ENCODE assay signal across 2 cellular contexts in the genomic region with DNA sequence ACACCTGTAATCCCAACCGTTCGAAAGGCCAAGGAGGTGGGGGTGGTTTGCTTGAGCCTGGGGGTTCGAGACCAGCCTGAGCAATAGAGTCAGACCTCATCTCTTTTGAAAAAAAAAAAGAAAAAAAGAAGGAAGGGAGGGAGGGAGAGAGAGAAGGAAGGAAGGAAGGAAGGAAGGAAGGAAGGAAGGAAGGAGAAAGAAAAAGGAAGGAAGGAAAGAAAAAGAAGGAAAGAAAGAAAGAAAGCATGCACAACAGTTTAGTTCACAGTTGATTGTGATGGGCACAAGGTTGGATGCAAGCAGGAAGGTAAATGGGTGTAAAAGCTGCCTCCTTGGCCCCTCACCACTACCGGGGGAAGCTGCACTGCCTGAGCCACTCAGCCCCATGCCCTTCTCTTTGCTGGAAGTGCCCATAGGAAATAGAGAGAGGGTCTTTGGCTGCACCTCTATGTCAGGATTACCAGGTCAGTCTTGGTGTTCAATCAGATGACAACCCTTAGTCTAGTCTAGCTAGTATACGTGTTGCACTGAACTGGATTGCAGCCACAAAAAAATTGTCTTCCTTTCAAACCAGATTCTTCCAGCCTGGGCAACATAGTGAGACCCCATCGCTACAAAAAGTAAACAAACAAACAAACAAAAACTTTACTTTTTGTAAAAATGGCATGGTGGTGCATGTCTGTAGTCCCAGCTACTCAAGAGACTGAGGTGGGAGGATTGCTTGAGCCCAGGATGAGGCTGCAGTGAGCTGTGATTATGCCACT.
TF ChIP-seq lines count a peak whose summit lies in the region.

No MANE protein-coding gene starts in this region.

TF ChIP-seq in IMR-90, 13 proteins besides CTCF, POLR2A, EP300 and RAD21:
- no peak for TF ChIP-seq ELK1 (IDR thresholded peaks at IDR 0.05; ENCODE audit: borderline replicate concordance, low read depth, low read length)
- TF ChIP-seq CEBPB (IDR thresholded peaks at IDR 0.05; ENCODE audit: low read depth, low read length): no peak
- TF ChIP-seq MXI1 (IDR thresholded peaks at IDR 0.05; ENCODE audit: borderline replicate concordance, low read depth, low read length): no peak
- no peak for TF ChIP-seq RCOR1 (IDR thresholded peaks at IDR 0.05; ENCODE audit: insufficient replicate concordance, low read length)
- TF ChIP-seq SMC3 (IDR thresholded peaks at IDR 0.05; ENCODE audit: low read depth, low read length): no peak
- TF ChIP-seq CHD1 (IDR thresholded peaks at IDR 0.05; ENCODE audit: low read depth, low read length): no peak
- TF ChIP-seq RFX5 (IDR thresholded peaks at IDR 0.05; ENCODE audit: low read depth, low read length): no peak
- TF ChIP-seq BHLHE40 (IDR thresholded peaks at IDR 0.05; ENCODE audit: low read depth, low read length): no peak
- TF ChIP-seq MAFK (IDR thresholded peaks at IDR 0.05; ENCODE audit: low read depth, low read length): no peak
- TF ChIP-seq FOS (IDR thresholded peaks at IDR 0.05; ENCODE audit: low read depth, low read length): no peak
- TF ChIP-seq MAZ (IDR thresholded peaks at IDR 0.05; ENCODE audit: borderline replicate concordance, low read depth, low read length): no peak
- no peak for TF ChIP-seq NFE2L2 (IDR thresholded peaks at IDR 0.05; ENCODE audit: low read depth, low read length)
- TF ChIP-seq, protein P1, sequence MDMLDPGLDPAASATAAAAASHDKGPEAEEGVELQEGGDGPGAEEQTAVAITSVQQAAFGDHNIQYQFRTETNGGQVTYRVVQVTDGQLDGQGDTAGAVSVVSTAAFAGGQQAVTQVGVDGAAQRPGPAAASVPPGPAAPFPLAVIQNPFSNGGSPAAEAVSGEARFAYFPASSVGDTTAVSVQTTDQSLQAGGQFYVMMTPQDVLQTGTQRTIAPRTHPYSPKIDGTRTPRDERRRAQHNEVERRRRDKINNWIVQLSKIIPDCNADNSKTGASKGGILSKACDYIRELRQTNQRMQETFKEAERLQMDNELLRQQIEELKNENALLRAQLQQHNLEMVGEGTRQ (IDR thresholded peaks at IDR 0.05; ENCODE audit: low read depth, low read length): no peak
TF ChIP-seq in IMR-90: peak in this region for 0.

TF ChIP-seq in liver, 16 proteins besides CTCF, POLR2A, EP300 and RAD21:
- TF ChIP-seq RXRA (IDR thresholded peaks at IDR 0.05): no peak
- TF ChIP-seq YY1 (IDR thresholded peaks at IDR 0.05): no peak
- TF ChIP-seq, protein P2, sequence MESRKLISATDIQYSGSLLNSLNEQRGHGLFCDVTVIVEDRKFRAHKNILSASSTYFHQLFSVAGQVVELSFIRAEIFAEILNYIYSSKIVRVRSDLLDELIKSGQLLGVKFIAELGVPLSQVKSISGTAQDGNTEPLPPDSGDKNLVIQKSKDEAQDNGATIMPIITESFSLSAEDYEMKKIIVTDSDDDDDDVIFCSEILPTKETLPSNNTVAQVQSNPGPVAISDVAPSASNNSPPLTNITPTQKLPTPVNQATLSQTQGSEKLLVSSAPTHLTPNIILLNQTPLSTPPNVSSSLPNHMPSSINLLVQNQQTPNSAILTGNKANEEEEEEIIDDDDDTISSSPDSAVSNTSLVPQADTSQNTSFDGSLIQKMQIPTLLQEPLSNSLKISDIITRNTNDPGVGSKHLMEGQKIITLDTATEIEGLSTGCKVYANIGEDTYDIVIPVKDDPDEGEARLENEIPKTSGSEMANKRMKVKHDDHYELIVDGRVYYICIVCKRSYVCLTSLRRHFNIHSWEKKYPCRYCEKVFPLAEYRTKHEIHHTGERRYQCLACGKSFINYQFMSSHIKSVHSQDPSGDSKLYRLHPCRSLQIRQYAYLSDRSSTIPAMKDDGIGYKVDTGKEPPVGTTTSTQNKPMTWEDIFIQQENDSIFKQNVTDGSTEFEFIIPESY (IDR thresholded peaks at IDR 0.05): no peak
- no peak for TF ChIP-seq TAF1 (conservative IDR thresholded peaks at IDR 0.05)
- TF ChIP-seq, protein P3, sequence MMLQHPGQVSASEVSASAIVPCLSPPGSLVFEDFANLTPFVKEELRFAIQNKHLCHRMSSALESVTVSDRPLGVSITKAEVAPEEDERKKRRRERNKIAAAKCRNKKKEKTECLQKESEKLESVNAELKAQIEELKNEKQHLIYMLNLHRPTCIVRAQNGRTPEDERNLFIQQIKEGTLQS (IDR thresholded peaks at IDR 0.05): no peak
- TF ChIP-seq NR2F2 (IDR thresholded peaks at IDR 0.05): no peak
- TF ChIP-seq EGR1 (IDR thresholded peaks at IDR 0.05; ENCODE audit: low read depth in 2 of 2): no peak
- TF ChIP-seq HNF4G (IDR thresholded peaks at IDR 0.05): no peak
- TF ChIP-seq FOXA1 (IDR thresholded peaks at IDR 0.05): no peak
- no peak for TF ChIP-seq SP1 (IDR thresholded peaks at IDR 0.05)
- no peak for TF ChIP-seq GABPA (IDR thresholded peaks at IDR 0.05 in 1 of 2, conservative IDR thresholded peaks at IDR 0.05 in 1 of 2)
- no peak for TF ChIP-seq HNF4A (conservative IDR thresholded peaks at IDR 0.05)
- no peak for TF ChIP-seq MAX (IDR thresholded peaks at IDR 0.05)
- TF ChIP-seq JUND (IDR thresholded peaks at IDR 0.05): no peak
- TF ChIP-seq, protein P4, sequence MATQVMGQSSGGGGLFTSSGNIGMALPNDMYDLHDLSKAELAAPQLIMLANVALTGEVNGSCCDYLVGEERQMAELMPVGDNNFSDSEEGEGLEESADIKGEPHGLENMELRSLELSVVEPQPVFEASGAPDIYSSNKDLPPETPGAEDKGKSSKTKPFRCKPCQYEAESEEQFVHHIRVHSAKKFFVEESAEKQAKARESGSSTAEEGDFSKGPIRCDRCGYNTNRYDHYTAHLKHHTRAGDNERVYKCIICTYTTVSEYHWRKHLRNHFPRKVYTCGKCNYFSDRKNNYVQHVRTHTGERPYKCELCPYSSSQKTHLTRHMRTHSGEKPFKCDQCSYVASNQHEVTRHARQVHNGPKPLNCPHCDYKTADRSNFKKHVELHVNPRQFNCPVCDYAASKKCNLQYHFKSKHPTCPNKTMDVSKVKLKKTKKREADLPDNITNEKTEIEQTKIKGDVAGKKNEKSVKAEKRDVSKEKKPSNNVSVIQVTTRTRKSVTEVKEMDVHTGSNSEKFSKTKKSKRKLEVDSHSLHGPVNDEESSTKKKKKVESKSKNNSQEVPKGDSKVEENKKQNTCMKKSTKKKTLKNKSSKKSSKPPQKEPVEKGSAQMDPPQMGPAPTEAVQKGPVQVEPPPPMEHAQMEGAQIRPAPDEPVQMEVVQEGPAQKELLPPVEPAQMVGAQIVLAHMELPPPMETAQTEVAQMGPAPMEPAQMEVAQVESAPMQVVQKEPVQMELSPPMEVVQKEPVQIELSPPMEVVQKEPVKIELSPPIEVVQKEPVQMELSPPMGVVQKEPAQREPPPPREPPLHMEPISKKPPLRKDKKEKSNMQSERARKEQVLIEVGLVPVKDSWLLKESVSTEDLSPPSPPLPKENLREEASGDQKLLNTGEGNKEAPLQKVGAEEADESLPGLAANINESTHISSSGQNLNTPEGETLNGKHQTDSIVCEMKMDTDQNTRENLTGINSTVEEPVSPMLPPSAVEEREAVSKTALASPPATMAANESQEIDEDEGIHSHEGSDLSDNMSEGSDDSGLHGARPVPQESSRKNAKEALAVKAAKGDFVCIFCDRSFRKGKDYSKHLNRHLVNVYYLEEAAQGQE (IDR thresholded peaks at IDR 0.05): no peak
